Comparison of ENCODE assay signal across 10 cellular contexts in genomic region chr6:106125925-106126435, GRCh38. TPM values are rescaled to one million over a fixed set of nuclear protein-coding genes. Genes with fewer than 3 reads are reported as not detected.
DNase-seq lines count a peak whose midpoint lies in the region; ATAC-seq and TF ChIP-seq lines count a peak whose summit lies in the region.
"Had no signal": no experiment of that assay in that cellular context is flagged by ENCODE, and none has a peak within 500 bp of the region (broad histone marks: within the 10 kb centered on the region; RNA-seq: fewer than 3 reads in every experiment).

No MANE protein-coding gene starts in this region.

- DNase-seq in A172 (ENCODE audit: low spot score) (peak; percentile 39), HK-2 (ENCODE audit: unreplicated experiment) (no peak), HAP-1 (ENCODE audit: low spot score in 2 of 2) (no peak), iPS-NIHi11 (ENCODE audit: low spot score) (no peak), NCI-H1436 treated with DMSO at 0.1 percent for 48 hours (lab: John Stamatoyannopoulos, UW) (no peak)
- DNase-seq in activated T-cell treated with anti-CD3 and anti-CD28 coated beads, Interleukin-2, amount 50 U/mL, for 48 hours = peak; percentile 70 to 74
- DNase-seq: NCI-H187 had no signal

- H3K27me3 ChIP-seq in HAP-1 (ENCODE audit: low read depth) = no peaks in the 10 kb centered on the region

- no peak overlapping the region for H3K4me3 ChIP-seq in HAP-1
- H3K4me3 ChIP-seq: lung had no signal

- TF ChIP-seq POLR2A in GM19099 (IDR thresholded peaks at IDR 0.05; ENCODE audit: extremely low read depth, insufficient read length, low read depth) = peak; percentile 28

- in situ Hi-C loops in HAP-1 (cut with MboI; ENCODE audit: low sequenced_read_pairs) = no loop called here

- H3K4me1 ChIP-seq in HAP-1 = peaks cover 7% of the 10 kb centered on the region

- no peaks in the 10 kb centered on the region for H3K9me3 ChIP-seq in HAP-1

- peak; percentile 69 for ATAC-seq in HG03442 (IDR thresholded peaks at IDR 0.05; ENCODE audit: unreplicated experiment)

- H3K36me3 ChIP-seq in HAP-1 (replicated peaks) = no peaks in the 10 kb centered on the region

RNA-seq across cellular contexts. Expression of gene PRDM1, which starts 39.8 kb away (rescaled TPM):
- total RNA-seq in A172 (2014; rRNA removed; shearing (Covaris generic)) = 0.19 and 0.31 TPM in 2 replicates

Comparison
In these comparisons a context has a peak if more than half of its experiments do, and no peak if none do; other contexts are left out.
1. DNase-seq: peak in A172 (single experiment) and activated T-cell treated with anti-CD3 and anti-CD28 coated beads, Interleukin-2, amount 50 U/mL, for 48 hours (2 of 2); none in HK-2 (single experiment), HAP-1 (0 of 2), iPS-NIHi11 (single experiment) and NCI-H1436 treated with DMSO at 0.1 percent for 48 hours (single experiment).